Comparison of ENCODE assay signal across 1 cellular context in the genomic region with DNA sequence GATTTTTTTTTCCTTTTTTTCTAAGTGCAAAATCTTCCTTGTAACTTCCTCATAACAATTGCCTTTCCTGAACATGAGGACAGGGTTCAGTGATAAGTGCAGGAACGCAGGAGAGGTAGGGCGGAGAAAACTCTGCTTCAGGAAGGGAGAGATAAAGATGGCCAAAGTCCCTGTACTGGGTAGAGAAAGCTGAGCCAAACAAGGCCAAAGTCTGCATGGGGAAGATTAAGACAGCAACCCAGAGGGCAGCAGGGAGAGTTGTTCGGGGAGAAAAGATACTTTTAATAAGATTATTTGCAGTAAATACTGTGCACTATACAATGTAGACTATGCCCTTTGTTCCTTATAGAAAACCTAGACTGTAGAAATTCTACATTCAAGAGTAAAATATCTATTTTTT.
TF ChIP-seq lines count a peak whose summit lies in the region.

No MANE protein-coding gene starts in this region.

TF ChIP-seq in HepG2, 621 proteins besides CTCF, POLR2A, EP300 and RAD21 (continues in another document):
- TF ChIP-seq ZNF501 (CRISPR knock-in tag; IDR thresholded peaks at IDR 0.05) = 0 out of 2 replicates have a peak, but pooled peaks have one; percentile 29
- TF ChIP-seq, protein P1, sequence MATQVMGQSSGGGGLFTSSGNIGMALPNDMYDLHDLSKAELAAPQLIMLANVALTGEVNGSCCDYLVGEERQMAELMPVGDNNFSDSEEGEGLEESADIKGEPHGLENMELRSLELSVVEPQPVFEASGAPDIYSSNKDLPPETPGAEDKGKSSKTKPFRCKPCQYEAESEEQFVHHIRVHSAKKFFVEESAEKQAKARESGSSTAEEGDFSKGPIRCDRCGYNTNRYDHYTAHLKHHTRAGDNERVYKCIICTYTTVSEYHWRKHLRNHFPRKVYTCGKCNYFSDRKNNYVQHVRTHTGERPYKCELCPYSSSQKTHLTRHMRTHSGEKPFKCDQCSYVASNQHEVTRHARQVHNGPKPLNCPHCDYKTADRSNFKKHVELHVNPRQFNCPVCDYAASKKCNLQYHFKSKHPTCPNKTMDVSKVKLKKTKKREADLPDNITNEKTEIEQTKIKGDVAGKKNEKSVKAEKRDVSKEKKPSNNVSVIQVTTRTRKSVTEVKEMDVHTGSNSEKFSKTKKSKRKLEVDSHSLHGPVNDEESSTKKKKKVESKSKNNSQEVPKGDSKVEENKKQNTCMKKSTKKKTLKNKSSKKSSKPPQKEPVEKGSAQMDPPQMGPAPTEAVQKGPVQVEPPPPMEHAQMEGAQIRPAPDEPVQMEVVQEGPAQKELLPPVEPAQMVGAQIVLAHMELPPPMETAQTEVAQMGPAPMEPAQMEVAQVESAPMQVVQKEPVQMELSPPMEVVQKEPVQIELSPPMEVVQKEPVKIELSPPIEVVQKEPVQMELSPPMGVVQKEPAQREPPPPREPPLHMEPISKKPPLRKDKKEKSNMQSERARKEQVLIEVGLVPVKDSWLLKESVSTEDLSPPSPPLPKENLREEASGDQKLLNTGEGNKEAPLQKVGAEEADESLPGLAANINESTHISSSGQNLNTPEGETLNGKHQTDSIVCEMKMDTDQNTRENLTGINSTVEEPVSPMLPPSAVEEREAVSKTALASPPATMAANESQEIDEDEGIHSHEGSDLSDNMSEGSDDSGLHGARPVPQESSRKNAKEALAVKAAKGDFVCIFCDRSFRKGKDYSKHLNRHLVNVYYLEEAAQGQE (IDR thresholded peaks at IDR 0.05; ENCODE audit: borderline replicate concordance in 1 of 2, low read depth in 1 of 2, low read length in 2 of 2) = no peak
- TF ChIP-seq IRF2 (CRISPR knock-in tag; IDR thresholded peaks at IDR 0.05) = 0 out of 2 replicates have a peak, but pooled peaks have one; percentile 69
- TF ChIP-seq, protein P2, sequence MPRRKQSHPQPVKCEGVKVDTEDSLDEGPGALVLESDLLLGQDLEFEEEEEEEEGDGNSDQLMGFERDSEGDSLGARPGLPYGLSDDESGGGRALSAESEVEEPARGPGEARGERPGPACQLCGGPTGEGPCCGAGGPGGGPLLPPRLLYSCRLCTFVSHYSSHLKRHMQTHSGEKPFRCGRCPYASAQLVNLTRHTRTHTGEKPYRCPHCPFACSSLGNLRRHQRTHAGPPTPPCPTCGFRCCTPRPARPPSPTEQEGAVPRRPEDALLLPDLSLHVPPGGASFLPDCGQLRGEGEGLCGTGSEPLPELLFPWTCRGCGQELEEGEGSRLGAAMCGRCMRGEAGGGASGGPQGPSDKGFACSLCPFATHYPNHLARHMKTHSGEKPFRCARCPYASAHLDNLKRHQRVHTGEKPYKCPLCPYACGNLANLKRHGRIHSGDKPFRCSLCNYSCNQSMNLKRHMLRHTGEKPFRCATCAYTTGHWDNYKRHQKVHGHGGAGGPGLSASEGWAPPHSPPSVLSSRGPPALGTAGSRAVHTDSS (CRISPR knock-in tag; conservative IDR thresholded peaks at IDR 0.05) = no peak
- TF ChIP-seq ZSCAN29 (CRISPR knock-in tag; conservative IDR thresholded peaks at IDR 0.05) = peak; percentile 58; the same call in 1 of the 2 replicates
- TF ChIP-seq SP1 (IDR thresholded peaks at IDR 0.05) = no peak
- no peak for TF ChIP-seq SP1 (CRISPR knock-in tag; IDR thresholded peaks at IDR 0.05)
- TF ChIP-seq, protein P3, sequence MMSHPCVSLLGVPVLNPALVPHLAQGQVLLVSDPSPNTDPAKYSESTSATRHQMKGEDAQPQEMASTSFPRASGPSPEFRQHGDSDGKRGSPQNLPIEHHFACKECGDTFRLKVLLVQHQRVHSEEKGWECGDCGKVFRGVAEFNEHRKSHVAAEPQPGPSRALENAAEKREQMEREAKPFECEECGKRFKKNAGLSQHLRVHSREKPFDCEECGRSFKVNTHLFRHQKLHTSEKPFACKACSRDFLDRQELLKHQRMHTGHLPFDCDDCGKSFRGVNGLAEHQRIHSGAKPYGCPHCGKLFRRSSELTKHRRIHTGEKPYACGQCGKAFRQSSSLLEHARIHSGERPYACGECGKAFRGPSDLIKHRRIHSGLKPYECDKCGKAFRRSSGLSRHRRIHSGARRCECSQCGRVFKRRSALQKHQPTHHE (CRISPR knock-in tag; IDR thresholded peaks at IDR 0.05; ENCODE audit: borderline replicate concordance) = no peak
- TF ChIP-seq, protein P4, sequence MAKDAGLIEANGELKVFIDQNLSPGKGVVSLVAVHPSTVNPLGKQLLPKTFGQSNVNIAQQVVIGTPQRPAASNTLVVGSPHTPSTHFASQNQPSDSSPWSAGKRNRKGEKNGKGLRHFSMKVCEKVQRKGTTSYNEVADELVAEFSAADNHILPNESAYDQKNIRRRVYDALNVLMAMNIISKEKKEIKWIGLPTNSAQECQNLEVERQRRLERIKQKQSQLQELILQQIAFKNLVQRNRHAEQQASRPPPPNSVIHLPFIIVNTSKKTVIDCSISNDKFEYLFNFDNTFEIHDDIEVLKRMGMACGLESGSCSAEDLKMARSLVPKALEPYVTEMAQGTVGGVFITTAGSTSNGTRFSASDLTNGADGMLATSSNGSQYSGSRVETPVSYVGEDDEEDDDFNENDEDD (CRISPR knock-in tag; IDR thresholded peaks at IDR 0.05; ENCODE audit: borderline replicate concordance) = peak; percentile 26; the same call in 1 of the 2 replicates
- peak; percentile 8; the same call in 1 of the 2 replicates for TF ChIP-seq STAG1 (CRISPR knock-in tag; IDR thresholded peaks at IDR 0.05)
- no peak for TF ChIP-seq RFXANK (CRISPR knock-in tag; IDR thresholded peaks at IDR 0.05)
- TF ChIP-seq ERF (CRISPR knock-in tag; IDR thresholded peaks at IDR 0.05) = peak; percentile 54; the same call in 1 of the 2 replicates
- TF ChIP-seq RARA (CRISPR knock-in tag; IDR thresholded peaks at IDR 0.05) = peak; percentile 45
- TF ChIP-seq, protein P5, sequence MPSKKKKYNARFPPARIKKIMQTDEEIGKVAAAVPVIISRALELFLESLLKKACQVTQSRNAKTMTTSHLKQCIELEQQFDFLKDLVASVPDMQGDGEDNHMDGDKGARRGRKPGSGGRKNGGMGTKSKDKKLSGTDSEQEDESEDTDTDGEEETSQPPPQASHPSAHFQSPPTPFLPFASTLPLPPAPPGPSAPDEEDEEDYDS (CRISPR knock-in tag; IDR thresholded peaks at IDR 0.05) = peak; percentile 67
- peak; percentile 55; the same call in 1 of the 2 replicates for TF ChIP-seq MIER2 (CRISPR knock-in tag; IDR thresholded peaks at IDR 0.05)
- 0 out of 2 replicates have a peak, but pooled peaks have one; percentile 31 for TF ChIP-seq ISL2 (CRISPR knock-in tag; IDR thresholded peaks at IDR 0.05)
- TF ChIP-seq, protein P6, sequence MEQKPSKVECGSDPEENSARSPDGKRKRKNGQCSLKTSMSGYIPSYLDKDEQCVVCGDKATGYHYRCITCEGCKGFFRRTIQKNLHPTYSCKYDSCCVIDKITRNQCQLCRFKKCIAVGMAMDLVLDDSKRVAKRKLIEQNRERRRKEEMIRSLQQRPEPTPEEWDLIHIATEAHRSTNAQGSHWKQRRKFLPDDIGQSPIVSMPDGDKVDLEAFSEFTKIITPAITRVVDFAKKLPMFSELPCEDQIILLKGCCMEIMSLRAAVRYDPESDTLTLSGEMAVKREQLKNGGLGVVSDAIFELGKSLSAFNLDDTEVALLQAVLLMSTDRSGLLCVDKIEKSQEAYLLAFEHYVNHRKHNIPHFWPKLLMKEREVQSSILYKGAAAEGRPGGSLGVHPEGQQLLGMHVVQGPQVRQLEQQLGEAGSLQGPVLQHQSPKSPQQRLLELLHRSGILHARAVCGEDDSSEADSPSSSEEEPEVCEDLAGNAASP (CRISPR knock-in tag; IDR thresholded peaks at IDR 0.05; ENCODE audit: borderline replicate concordance) = 0 out of 2 replicates have a peak, but pooled peaks have one; percentile 34
- peak; percentile 37; the same call in 1 of the 2 replicates for TF ChIP-seq SOX13 (IDR thresholded peaks at IDR 0.05)
- TF ChIP-seq SOX13 (CRISPR knock-in tag; conservative IDR thresholded peaks at IDR 0.05 in 1 of 2, IDR thresholded peaks at IDR 0.05 in 1 of 2) = peak in 1 of 2 experiments; percentile 75; a peak in 2 of 4 replicates
- no peak for TF ChIP-seq RAD51 (IDR thresholded peaks at IDR 0.05; ENCODE audit: borderline replicate concordance)
- 0 out of 2 replicates have a peak, but pooled peaks have one; percentile 17 for TF ChIP-seq ZNF652 (CRISPR knock-in tag; IDR thresholded peaks at IDR 0.05; ENCODE audit: borderline replicate concordance, low read depth)
- TF ChIP-seq ELF1 (CRISPR knock-in tag; IDR thresholded peaks at IDR 0.05) = peak; percentile 39; the same call in 1 of the 2 replicates
- peak; percentile 66 for TF ChIP-seq SIX4 (CRISPR knock-in tag; IDR thresholded peaks at IDR 0.05)
- TF ChIP-seq MED1 (CRISPR knock-in tag; IDR thresholded peaks at IDR 0.05) = peak; percentile 80
- TF ChIP-seq PATZ1 (CRISPR knock-in tag; IDR thresholded peaks at IDR 0.05) = 0 out of 2 replicates have a peak, but pooled peaks have one; percentile 36
- TF ChIP-seq, protein P7, sequence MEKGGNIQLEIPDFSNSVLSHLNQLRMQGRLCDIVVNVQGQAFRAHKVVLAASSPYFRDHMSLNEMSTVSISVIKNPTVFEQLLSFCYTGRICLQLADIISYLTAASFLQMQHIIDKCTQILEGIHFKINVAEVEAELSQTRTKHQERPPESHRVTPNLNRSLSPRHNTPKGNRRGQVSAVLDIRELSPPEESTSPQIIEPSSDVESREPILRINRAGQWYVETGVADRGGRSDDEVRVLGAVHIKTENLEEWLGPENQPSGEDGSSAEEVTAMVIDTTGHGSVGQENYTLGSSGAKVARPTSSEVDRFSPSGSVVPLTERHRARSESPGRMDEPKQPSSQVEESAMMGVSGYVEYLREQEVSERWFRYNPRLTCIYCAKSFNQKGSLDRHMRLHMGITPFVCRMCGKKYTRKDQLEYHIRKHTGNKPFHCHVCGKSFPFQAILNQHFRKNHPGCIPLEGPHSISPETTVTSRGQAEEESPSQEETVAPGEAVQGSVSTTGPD (CRISPR knock-in tag; IDR thresholded peaks at IDR 0.05) = no peak
- peak; percentile 92 for TF ChIP-seq SP5 (CRISPR knock-in tag; IDR thresholded peaks at IDR 0.05; ENCODE audit: borderline replicate concordance, low read depth)
- no peak for TF ChIP-seq POLR2AphosphoS5 (IDR thresholded peaks at IDR 0.05; ENCODE audit: low read depth, low read length)
- no peak for TF ChIP-seq BCLAF1 (IDR thresholded peaks at IDR 0.05)
- TF ChIP-seq HMG20A (CRISPR knock-in tag; IDR thresholded peaks at IDR 0.05; ENCODE audit: borderline replicate concordance) = peak; percentile 72
- TF ChIP-seq FOSL2 (CRISPR knock-in tag; IDR thresholded peaks at IDR 0.05) = peak; percentile 30; the same call in 1 of the 2 replicates
- TF ChIP-seq, protein P8, sequence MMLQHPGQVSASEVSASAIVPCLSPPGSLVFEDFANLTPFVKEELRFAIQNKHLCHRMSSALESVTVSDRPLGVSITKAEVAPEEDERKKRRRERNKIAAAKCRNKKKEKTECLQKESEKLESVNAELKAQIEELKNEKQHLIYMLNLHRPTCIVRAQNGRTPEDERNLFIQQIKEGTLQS (CRISPR knock-in tag; IDR thresholded peaks at IDR 0.05) = no peak
- TF ChIP-seq RBAK (CRISPR knock-in tag; IDR thresholded peaks at IDR 0.05) = no peak
- peak; percentile 79; the same call in 1 of the 2 replicates for TF ChIP-seq ZSCAN9 (CRISPR knock-in tag; IDR thresholded peaks at IDR 0.05; ENCODE audit: borderline replicate concordance)
- TF ChIP-seq ZNF792 (CRISPR knock-in tag; IDR thresholded peaks at IDR 0.05) = peak; percentile 75; the same call in 1 of the 2 replicates
- TF ChIP-seq HNF4G (IDR thresholded peaks at IDR 0.05; ENCODE audit: borderline replicate concordance, low read depth, low read length) = peak; percentile 96
- TF ChIP-seq HNF4G (CRISPR knock-in tag; IDR thresholded peaks at IDR 0.05; ENCODE audit: borderline replicate concordance, low read depth) = peak; percentile 91; the same call in 1 of the 2 replicates
- TF ChIP-seq ZGPAT (CRISPR knock-in tag; IDR thresholded peaks at IDR 0.05) = peak; percentile 65
- no peak for TF ChIP-seq ZNF33B (CRISPR knock-in tag; IDR thresholded peaks at IDR 0.05)
- peak; percentile 85 for TF ChIP-seq KAT8 (CRISPR knock-in tag; IDR thresholded peaks at IDR 0.05)
